ENCODE assay signal across 9 cellular contexts in the genomic region with DNA sequence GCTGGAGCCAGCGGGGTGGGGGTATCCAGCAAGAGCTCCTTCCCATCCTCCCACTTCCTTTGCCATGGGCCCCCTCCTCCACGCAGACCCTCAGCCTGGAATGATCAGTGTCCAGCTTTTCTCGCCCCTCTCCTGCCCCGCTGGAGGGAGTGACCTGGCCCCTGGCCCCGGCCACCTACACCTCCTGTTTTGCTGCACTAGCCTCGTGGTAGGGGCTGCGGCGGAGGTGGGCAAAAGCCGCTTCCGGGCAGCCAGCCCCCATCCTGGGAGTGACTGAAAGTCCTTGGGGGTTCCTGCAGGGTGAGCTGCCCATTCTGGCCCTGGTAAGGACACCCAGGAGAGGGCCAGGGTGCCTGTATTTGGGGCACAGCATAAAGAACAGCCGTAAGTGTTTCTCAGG.
DNase-seq lines count a peak whose midpoint lies in the region; ATAC-seq and TF ChIP-seq lines count a peak whose summit lies in the region.
"Had no signal": no experiment of that assay in that cellular context is flagged by ENCODE, and none has a peak within 500 bp of the region (broad histone marks: within the 10 kb centered on the region; RNA-seq: fewer than 3 reads in every experiment).

No MANE protein-coding gene starts in this region.

- peaks cover 44 to 50% of the 10 kb centered on the region in 2 donors for H3K4me1 ChIP-seq in breast epithelium
- peaks cover 89% of the 10 kb centered on the region for H3K4me1 ChIP-seq in upper lobe of right lung
- H3K4me1 ChIP-seq in tibial artery = peaks cover 0 to 82% (median 62%) of the 10 kb centered on the region in 4 donors

- POLR2A ChIA-PET in MCF 10A (lab: Yijun Ruan, JAX) = interaction anchor here (0.8 to 1.6 kb wide), 2 partner anchors 14 to 38 kb away, joined by 3 read pairs; no protein-coding TSS in a partner anchor

- intact Hi-C loops in breast epithelium (cut with DNase I; ENCODE audit: low total_unique reads) (loop anchor here (10.0 kb wide), 1 partner anchor 48 kb away; no protein-coding TSS in a partner anchor), MCF 10A (cut with micrococcal nuclease) (no loop called here), upper lobe of right lung (cut with DNase I) (loop anchor here (10.0 kb wide), 1 partner anchor 102 kb away; no protein-coding TSS in a partner anchor), tibial artery (cut with DNase I; ENCODE audit: low total_unique reads) (no loop called here)

- H3K27me3 Mint-ChIP-seq in MCF 10A (ENCODE audit: insufficient read depth, unreplicated experiment) (no peaks in the 10 kb centered on the region), immature natural killer cell (ENCODE audit: low read depth in 3 of 3) (peaks cover 4 to 9% (median 6%) of the 10 kb centered on the region in 3 donors)
- H3K27me3 Mint-ChIP-seq in activated T-helper 17 cell treated with anti-CD3 and anti-CD28 coated beads, Interleukin-2, amount 50 U/mL, for 72 hours = no peaks in the 10 kb centered on the region

- H3K36me3 ChIP-seq in breast epithelium (no peaks in the 10 kb centered on the region), upper lobe of right lung (no peaks in the 10 kb centered on the region), tibial artery (no peaks in the 10 kb centered on the region)

- CTCF ChIA-PET in MCF 10A (lab: Yijun Ruan, JAX) = interaction anchor here (1.4 kb wide), 1 partner anchor 58 kb away, joined by 3 read pairs; no protein-coding TSS in a partner anchor

- H3K4me3 ChIP-seq in breast epithelium (peak overlapping the region in 1 of 3 donors; percentile 33), upper lobe of right lung (no peak overlapping the region), tibial artery (no peak overlapping the region)

- H3K9me3 ChIP-seq in breast epithelium = no peaks in the 10 kb centered on the region
- no peaks in the 10 kb centered on the region for H3K9me3 ChIP-seq in upper lobe of right lung
- no peaks in the 10 kb centered on the region for H3K9me3 ChIP-seq in tibial artery

- H3K36me3 Mint-ChIP-seq in MCF 10A (ENCODE audit: insufficient read depth, unreplicated experiment) (peaks cover 27% of the 10 kb centered on the region), immature natural killer cell (peaks cover 0 to 4% (median 0%) of the 10 kb centered on the region in 3 donors)
- H3K36me3 Mint-ChIP-seq in activated T-helper 17 cell treated with anti-CD3 and anti-CD28 coated beads, Interleukin-2, amount 50 U/mL, for 72 hours (ENCODE audit: low read depth) = peaks cover 31% of the 10 kb centered on the region

- no peak overlapping the region for H3K4me3 Mint-ChIP-seq in MCF 10A (ENCODE audit: unreplicated experiment)
- peak overlapping the region; percentile 94 for H3K4me3 Mint-ChIP-seq in activated T-helper 17 cell treated with anti-CD3 and anti-CD28 coated beads, Interleukin-2, amount 50 U/mL, for 72 hours
- peak overlapping the region; percentile 33 to 63 (median 49) for H3K4me3 Mint-ChIP-seq in immature natural killer cell

- H3K27ac Mint-ChIP-seq in MCF 10A (ENCODE audit: low read depth, unreplicated experiment) (no peak overlapping the region), immature natural killer cell (peak overlapping the region in 4 of 6 donors; percentile 42 to 88 (median 71))
- H3K27ac Mint-ChIP-seq in activated T-helper 17 cell treated with anti-CD3 and anti-CD28 coated beads, Interleukin-2, amount 50 U/mL, for 72 hours = peak overlapping the region; percentile 81

- no peaks in the 10 kb centered on the region for H3K27me3 ChIP-seq in breast epithelium
- H3K27me3 ChIP-seq in upper lobe of right lung = no peaks in the 10 kb centered on the region
- no peaks in the 10 kb centered on the region for H3K27me3 ChIP-seq in tibial artery

- H3K4me1 Mint-ChIP-seq in MCF 10A (ENCODE audit: insufficient read depth, unreplicated experiment) (no peaks in the 10 kb centered on the region), immature natural killer cell (peaks cover 85 to 89% of the 10 kb centered on the region in 2 donors)
- H3K4me1 Mint-ChIP-seq in activated T-helper 17 cell treated with anti-CD3 and anti-CD28 coated beads, Interleukin-2, amount 50 U/mL, for 72 hours = peaks cover 53% of the 10 kb centered on the region

- no peak for TF ChIP-seq POLR2A in breast epithelium (IDR thresholded peaks at IDR 0.05)

- BruUV-seq in MCF 10A (replicated peaks; lab: Mats Ljungman, UMichigan) = no TSS peak

- H3K9me3 Mint-ChIP-seq in MCF 10A (ENCODE audit: unreplicated experiment) (no peaks in the 10 kb centered on the region), immature natural killer cell (no peaks in the 10 kb centered on the region)
- H3K9me3 Mint-ChIP-seq in activated T-helper 17 cell treated with anti-CD3 and anti-CD28 coated beads, Interleukin-2, amount 50 U/mL, for 72 hours = no peaks in the 10 kb centered on the region

- DNase-seq in breast epithelium (ENCODE audit: low spot score in 2 of 2) (no peak), MCF 10A (ENCODE audit: unreplicated experiment) (no peak), immature natural killer cell (no peak), upper lobe of right lung (no peak), tibial artery (no peak)
- DNase-seq: stimulated activated naive CD4-positive, alpha-beta T cell treated with Interleukin-2 at 50 U/mL for 16 hours had no signal

- TF ChIP-seq CTCF in breast epithelium (IDR thresholded peaks at IDR 0.05) (no peak), MCF 10A (IDR thresholded peaks at IDR 0.05; ENCODE audit: unreplicated experiment) (no peak), upper lobe of right lung (IDR thresholded peaks at IDR 0.05) (no peak), tibial artery (IDR thresholded peaks at IDR 0.05) (no peak)

- no peak for ATAC-seq in activated T-helper 17 cell treated with anti-CD3 and anti-CD28 coated beads, Interleukin-2, amount 50 U/mL, for 72 hours (replicated peaks)
- ATAC-seq in HG02623 (IDR thresholded peaks at IDR 0.05; ENCODE audit: unreplicated experiment) (no peak), upper lobe of right lung (no peak)

- H3K27ac ChIP-seq in breast epithelium (peak overlapping the region; percentile 60 to 71), temporal lobe (ENCODE audit: low read depth, low read length) (peak overlapping the region; percentile 2), upper lobe of right lung (no peak overlapping the region), tibial artery (no peak overlapping the region)

Comparison
In these comparisons a context has a peak if more than half of its experiments do, and no peak if none do; other contexts are left out.
1. intact Hi-C loops: an anchor here in breast epithelium (10.0 kb wide) and upper lobe of right lung (10.0 kb wide); none called in MCF 10A and tibial artery.
2. H3K27ac ChIP-seq: peak in breast epithelium (2 of 2) and temporal lobe (single experiment); none in upper lobe of right lung (single experiment) and tibial artery (0 of 2).